ENCODE assay signal across 8 cellular contexts in genomic region chr2:96960271-96960955, GRCh38. TPM values are rescaled to one million over a fixed set of nuclear protein-coding genes. Genes with fewer than 3 reads are reported as not detected.
DNase-seq lines count a peak whose midpoint lies in the region; ATAC-seq and TF ChIP-seq lines count a peak whose summit lies in the region.

No MANE protein-coding gene starts in this region.

- no peaks in the 10 kb centered on the region for H3K9me3 ChIP-seq in A673 (ENCODE audit: low read depth, low read length, poor library complexity, severe bottlenecking)

- no peaks in the 10 kb centered on the region for H3K9me3 Mint-ChIP-seq in effector memory CD8-positive, alpha-beta T cell

- H3K4me1 Mint-ChIP-seq in effector memory CD8-positive, alpha-beta T cell (ENCODE audit: low read depth in 2 of 2), result peaks cover 34 to 37% of the 10 kb centered on the region in 2 donors

- no peaks in the 10 kb centered on the region for H3K36me3 ChIP-seq in A673 (ENCODE audit: insufficient read depth, low read length, poor library complexity, severe bottlenecking)

- peak overlapping the region; percentile 67 to 75 for H3K4me3 Mint-ChIP-seq in effector memory CD8-positive, alpha-beta T cell

- no peak overlapping the region for H3K4me3 ChIP-seq in A673 (ENCODE audit: low read depth, low read length, poor library complexity, severe bottlenecking)

- intact Hi-C loops in A673 (cut with micrococcal nuclease; ENCODE audit: unreplicated experiment), result loop anchor here (5.0 kb wide), 1 partner anchor 143 kb away; the partner anchor contains the start of gene CNNM3

- no TSS peak for BruUV-seq in A673 (replicated peaks; lab: Mats Ljungman, UMichigan)

- ATAC-seq in GM18868 (IDR thresholded peaks at IDR 0.05; ENCODE audit: unreplicated experiment), result peak; percentile 70
- ATAC-seq in effector memory CD8-positive, alpha-beta T cell (replicated peaks), result peak; percentile 50

- H3K36me3 Mint-ChIP-seq in effector memory CD8-positive, alpha-beta T cell (ENCODE audit: insufficient read depth), result peaks cover 10% of the 10 kb centered on the region

- peak overlapping the region; percentile 86 to 89 for H3K27ac Mint-ChIP-seq in effector memory CD8-positive, alpha-beta T cell

- peak; percentile 96 for TF ChIP-seq CTCF in A673 (conservative IDR thresholded peaks at IDR 0.05; ENCODE audit: low read depth, low read length)

- H3K27me3 ChIP-seq in A673 (replicated peaks; ENCODE audit: insufficient read depth, low read depth, low read length, poor library complexity), result no peaks in the 10 kb centered on the region

- DNase-seq in A673 (ENCODE audit: low spot score) (peak; percentile 88), HUDEP-2 (lab: John Stamatoyannopoulos, UW; ENCODE audit: unreplicated experiment in 76 of 76) (peak in 72 of 76 experiments; percentile 21 to 87 (median 66)), NOMO-1 treated with DMSO at 0.1 percent for 48 hours (lab: John Stamatoyannopoulos, UW; ENCODE audit: unreplicated experiment) (peak; percentile 70), midbrain (lab: John Stamatoyannopoulos, UW) (peak; percentile 92)
- peak; percentile 54 to 84 (median 74) for DNase-seq in activated CD8-positive, alpha-beta memory T cell treated with anti-CD3 and anti-CD28 coated beads for 48 hours (ENCODE audit: low read depth in 2 of 3, low spot score in 2 of 3)
- peak; percentile 81 to 88 (median 84) for DNase-seq in effector memory CD8-positive, alpha-beta T cell
- peak; percentile 71 to 73 for DNase-seq in stimulated activated CD8-positive, alpha-beta memory T cell treated with anti-CD3 and anti-CD28 coated beads, Interleukin-4, amount 100 ng/mL, for 1 hour (ENCODE audit: low read depth in 2 of 2, low spot score in 1 of 2)

- H3K27me3 Mint-ChIP-seq in effector memory CD8-positive, alpha-beta T cell, result no peaks in the 10 kb centered on the region

- H3K27ac ChIP-seq in A673 (ENCODE audit: low read depth, low read length, poor library complexity, severe bottlenecking), result no peak overlapping the region

- CTCF ChIA-PET in A673 (lab: Charles Lee), result interaction anchor here (0.5 to 1.1 kb wide), 2 partner anchors 102 to 132 kb away, joined by 3 read pairs; partner anchors contain the start of gene ANKRD39

- peaks cover 18% of the 10 kb centered on the region for H3K4me1 ChIP-seq in A673 (ENCODE audit: insufficient read depth, low read length, poor library complexity, severe bottlenecking)

- POLR2A ChIA-PET in A673 (lab: Charles Lee; ENCODE audit: low non-redundant PET), result no interaction called here

RNA-seq across cellular contexts. Expression of gene FAM178B, which starts 26.0 kb away (rescaled TPM):
- total RNA-seq in A673 (2021), result not detected in 2 replicates
